1 cellular context compared by ENCODE assay signal in the genomic region with DNA sequence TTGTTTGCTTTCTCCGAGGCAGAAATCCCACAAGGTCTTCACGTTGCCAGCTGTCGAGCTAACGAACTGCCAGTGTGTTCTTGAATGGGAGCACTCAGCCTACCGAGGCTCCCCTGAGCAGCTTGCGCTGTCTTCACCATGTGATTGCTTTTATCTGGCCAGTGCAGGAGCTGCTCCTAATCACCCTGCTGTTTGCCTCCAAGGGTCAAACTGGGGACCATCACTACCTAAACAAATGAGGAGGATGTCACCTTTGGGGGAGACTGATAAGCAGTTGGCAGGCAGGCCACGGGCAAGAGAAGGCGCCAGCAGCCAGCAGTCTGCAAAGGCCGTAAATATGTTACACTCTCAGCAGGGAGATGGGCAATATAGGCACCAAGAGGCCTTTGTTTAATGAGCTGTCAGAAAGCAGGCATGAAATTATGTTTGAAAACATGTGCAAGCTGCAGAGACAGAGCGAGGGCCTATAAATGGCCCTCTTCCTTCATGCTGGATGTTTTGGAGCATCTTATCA.
TF ChIP-seq lines count a peak whose summit lies in the region.

No MANE protein-coding gene starts in this region.

TF ChIP-seq in IMR-90, 13 proteins besides CTCF, POLR2A, EP300 and RAD21:
- no peak for TF ChIP-seq MAZ (IDR thresholded peaks at IDR 0.05; ENCODE audit: borderline replicate concordance, low read depth, low read length)
- TF ChIP-seq FOS (IDR thresholded peaks at IDR 0.05; ENCODE audit: low read depth, low read length) = no peak
- TF ChIP-seq NFE2L2 (IDR thresholded peaks at IDR 0.05; ENCODE audit: low read depth, low read length) = no peak
- no peak for TF ChIP-seq RFX5 (IDR thresholded peaks at IDR 0.05; ENCODE audit: low read depth, low read length)
- no peak for TF ChIP-seq SMC3 (IDR thresholded peaks at IDR 0.05; ENCODE audit: low read depth, low read length)
- TF ChIP-seq RCOR1 (IDR thresholded peaks at IDR 0.05; ENCODE audit: insufficient replicate concordance, low read length) = no peak
- no peak for TF ChIP-seq MAFK (IDR thresholded peaks at IDR 0.05; ENCODE audit: low read depth, low read length)
- TF ChIP-seq USF2 (IDR thresholded peaks at IDR 0.05; ENCODE audit: low read depth, low read length) = no peak
- TF ChIP-seq MXI1 (IDR thresholded peaks at IDR 0.05; ENCODE audit: borderline replicate concordance, low read depth, low read length) = no peak
- TF ChIP-seq, protein P1, sequence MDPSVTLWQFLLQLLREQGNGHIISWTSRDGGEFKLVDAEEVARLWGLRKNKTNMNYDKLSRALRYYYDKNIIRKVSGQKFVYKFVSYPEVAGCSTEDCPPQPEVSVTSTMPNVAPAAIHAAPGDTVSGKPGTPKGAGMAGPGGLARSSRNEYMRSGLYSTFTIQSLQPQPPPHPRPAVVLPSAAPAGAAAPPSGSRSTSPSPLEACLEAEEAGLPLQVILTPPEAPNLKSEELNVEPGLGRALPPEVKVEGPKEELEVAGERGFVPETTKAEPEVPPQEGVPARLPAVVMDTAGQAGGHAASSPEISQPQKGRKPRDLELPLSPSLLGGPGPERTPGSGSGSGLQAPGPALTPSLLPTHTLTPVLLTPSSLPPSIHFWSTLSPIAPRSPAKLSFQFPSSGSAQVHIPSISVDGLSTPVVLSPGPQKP (IDR thresholded peaks at IDR 0.05; ENCODE audit: borderline replicate concordance, low read depth, low read length) = no peak
- no peak for TF ChIP-seq CHD1 (IDR thresholded peaks at IDR 0.05; ENCODE audit: low read depth, low read length)
- TF ChIP-seq CEBPB (IDR thresholded peaks at IDR 0.05; ENCODE audit: low read depth, low read length) = no peak
